Comparison of ENCODE assay signal across 8 cellular contexts in the genomic region with DNA sequence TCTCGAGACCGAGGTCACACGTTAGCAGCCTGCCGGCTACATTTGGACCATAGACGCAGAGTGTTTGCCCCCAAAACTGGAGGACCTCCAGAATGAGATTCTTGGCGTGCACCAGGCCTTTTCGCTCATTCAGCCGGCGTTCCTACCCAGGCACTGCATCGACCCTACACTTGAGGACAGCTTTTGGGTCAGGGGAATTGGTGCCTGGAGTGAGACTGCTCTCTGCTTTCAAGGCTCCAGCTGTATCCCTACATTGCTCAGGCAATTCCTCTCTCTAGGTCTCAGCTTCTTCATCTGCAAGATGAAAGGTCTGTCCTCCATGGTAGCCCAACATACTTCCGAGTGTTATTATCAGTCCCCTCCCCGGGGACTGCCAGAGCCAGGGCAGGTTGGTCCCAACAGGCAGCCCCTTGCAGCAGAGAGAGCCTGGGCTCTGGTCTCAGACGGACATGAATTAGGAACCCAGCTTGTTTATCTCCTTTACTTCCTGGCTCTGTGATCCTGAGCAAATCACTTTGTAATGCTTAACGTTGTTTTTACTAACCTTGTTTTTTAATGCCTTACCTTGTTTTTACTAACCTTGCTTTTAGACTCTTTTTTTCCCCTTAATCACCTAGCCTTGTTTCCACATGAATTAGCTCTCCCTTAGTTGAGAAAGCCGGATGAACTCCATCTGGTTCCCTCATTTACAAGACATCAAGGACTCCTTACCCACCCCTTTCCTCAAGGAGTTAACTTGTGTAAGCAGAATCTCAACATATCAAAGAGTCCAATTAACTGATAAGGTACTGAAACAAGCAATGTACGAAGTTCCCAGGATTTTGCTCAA. TPM values are rescaled to one million over a fixed set of nuclear protein-coding genes. Genes with fewer than 3 reads are reported as not detected.
DNase-seq lines count a peak whose midpoint lies in the region; ATAC-seq lines count a peak whose summit lies in the region.

No MANE protein-coding gene starts in this region.

- H3K4me3 ChIP-seq in NT2/D1 (ENCODE audit: insufficient read length, low read depth) (peak overlapping the region; percentile 78), duodenal mucosa (ENCODE audit: low read depth in 1 of 2, low read length in 2 of 2) (peak overlapping the region; percentile 91 to 96), muscle layer of colon (ENCODE audit: low read depth in 1 of 2, low read length in 2 of 2) (peak overlapping the region; percentile 72 to 81)

- H3K9ac ChIP-seq in NT2/D1 (ENCODE audit: insufficient read length, low read depth) (peak overlapping the region; percentile 86), duodenal mucosa (ENCODE audit: low read depth in 1 of 2, low read length in 2 of 2) (peak overlapping the region; percentile 83 to 92), muscle layer of colon (ENCODE audit: low read length) (peak overlapping the region; percentile 50)

- H3K27me3 ChIP-seq in NT2/D1 (ENCODE audit: insufficient read depth, insufficient read length) (peaks cover 78% of the 10 kb centered on the region), duodenal mucosa (ENCODE audit: control insufficient read depth in 1 of 2, insufficient read depth in 2 of 2, low read length in 2 of 2) (no peaks in the 10 kb centered on the region), muscle layer of colon (ENCODE audit: control insufficient read depth in 1 of 2, insufficient read depth in 2 of 2, low read length in 2 of 2) (no peaks in the 10 kb centered on the region)

- peaks cover 33% of the 10 kb centered on the region for H3K36me3 ChIP-seq in NT2/D1 (ENCODE audit: insufficient read depth, insufficient read length, low read length)
- H3K36me3 ChIP-seq in duodenal mucosa (ENCODE audit: control insufficient read depth in 1 of 2, insufficient read depth in 2 of 2, low read length in 2 of 2) = peaks cover 23 to 33% of the 10 kb centered on the region in 2 donors
- H3K36me3 ChIP-seq in muscle layer of colon (ENCODE audit: insufficient read depth, low read length) = peaks cover 28% of the 10 kb centered on the region

- no peaks in the 10 kb centered on the region for H3K9me3 ChIP-seq in NT2/D1 (ENCODE audit: insufficient read depth, low read length)
- no peaks in the 10 kb centered on the region for H3K9me3 ChIP-seq in duodenal mucosa (ENCODE audit: control insufficient read depth in 1 of 2, low read length in 2 of 2)
- H3K9me3 ChIP-seq in muscle layer of colon (ENCODE audit: low read length) = no peaks in the 10 kb centered on the region

- peak; percentile 5 for ATAC-seq in GM21825 (IDR thresholded peaks at IDR 0.05; ENCODE audit: unreplicated experiment)

- DNase-seq in Daoy (ENCODE audit: low read depth) (peak; percentile 21), NT2/D1 (ENCODE audit: low read depth, low spot score) (peak; percentile 86), NCI-H1436 (lab: John Stamatoyannopoulos, UW) (no peak)
- DNase-seq in NK-92 treated with Interleukin-12 subunit alpha and Interleukin-12 subunit beta, amount 100 ng/mL, for 24 hours (lab: John Stamatoyannopoulos, UW) = no peak
- DNase-seq in stimulated activated CD8-positive, alpha-beta memory T cell treated with anti-CD3 and anti-CD28 coated beads, Interleukin-4, amount 100 ng/mL, for 48 hours = no peak

- peaks cover 3% of the 10 kb centered on the region for H3K4me1 ChIP-seq in NT2/D1 (ENCODE audit: insufficient read depth, insufficient read length)
- peaks cover 15 to 17% of the 10 kb centered on the region in 2 donors for H3K4me1 ChIP-seq in duodenal mucosa (ENCODE audit: control insufficient read depth in 1 of 2, insufficient read depth in 2 of 2, low read length in 2 of 2)
- peaks cover 12% of the 10 kb centered on the region for H3K4me1 ChIP-seq in muscle layer of colon (ENCODE audit: insufficient read depth, low read length)

- H3K27ac ChIP-seq in duodenal mucosa (ENCODE audit: low read depth, low read length) (no peak overlapping the region), muscle layer of colon (ENCODE audit: low read depth, low read length) (peak overlapping the region; percentile 87)

RNA-seq across cellular contexts. Expression of a gene that starts 0.9 kb away (rescaled TPM):
- total RNA-seq in Daoy (2014; rRNA removed; shearing (Covaris generic)) = 37.3 and 37.9 TPM in 2 replicates

RNA-seq across cellular contexts. Expression of a gene that starts 20.6 kb away (rescaled TPM):
- total RNA-seq in Daoy (2014; rRNA removed; shearing (Covaris generic)) = 47.4 and 49.7 TPM in 2 replicates

Comparison
In these comparisons a context has a peak if more than half of its experiments do, and no peak if none do; other contexts are left out.
1. DNase-seq: peak in Daoy (single experiment) and NT2/D1 (single experiment); none in NCI-H1436 (single experiment), NK-92 treated with Interleukin-12 subunit alpha and Interleukin-12 subunit beta, amount 100 ng/mL, for 24 hours (single experiment) and stimulated activated CD8-positive, alpha-beta memory T cell treated with anti-CD3 and anti-CD28 coated beads, Interleukin-4, amount 100 ng/mL, for 48 hours (single experiment).
2. Peak in every context shown above with its lines, with median percentiles within 50 percentile points of each other: H3K4me3 ChIP-seq and H3K9ac ChIP-seq.